In the genomic region with DNA sequence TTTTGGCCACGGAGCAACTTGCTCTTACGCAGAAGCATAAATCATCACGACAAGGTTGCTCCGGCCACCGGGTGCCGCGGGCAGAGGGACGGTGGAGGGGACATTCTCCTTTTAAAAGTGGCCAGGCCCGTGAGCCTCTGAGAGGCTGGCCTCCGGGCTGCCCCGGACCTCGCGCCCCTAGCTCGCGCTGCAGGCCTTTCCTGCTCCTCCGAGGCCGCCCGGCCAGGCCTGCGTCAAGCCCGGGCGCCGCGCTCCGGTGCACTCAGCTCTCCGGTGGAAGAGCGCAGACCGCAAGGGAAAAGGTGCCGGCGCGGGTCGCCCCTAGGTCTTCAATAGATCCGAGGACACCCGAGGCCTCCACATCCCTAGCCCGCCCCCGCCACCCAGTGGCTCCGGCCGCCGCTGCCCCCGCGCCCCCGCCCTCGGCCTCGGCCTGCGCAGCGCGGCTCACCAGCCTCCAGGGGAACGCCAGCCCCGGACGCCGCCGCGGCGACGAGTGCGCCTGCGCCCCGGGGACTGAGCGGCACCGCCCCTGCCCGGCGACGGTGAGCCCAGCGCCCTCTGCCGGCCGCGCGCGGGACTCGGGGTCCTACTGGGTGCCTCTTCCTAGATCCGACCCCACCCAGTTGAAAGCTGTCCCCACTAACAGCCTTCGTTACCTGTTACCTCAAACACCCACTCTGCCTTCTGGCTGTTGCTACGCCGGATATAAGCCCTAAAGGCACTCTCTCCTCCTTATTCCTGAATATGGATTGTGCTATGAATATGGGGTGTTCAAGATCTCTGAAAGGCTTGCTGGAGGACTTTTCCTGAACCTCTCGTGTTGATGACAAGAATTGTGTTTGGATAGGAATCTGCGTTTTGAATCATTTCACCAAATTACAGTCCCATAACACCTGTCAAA, we compare ENCODE assay signal across 8 cellular contexts. TPM values are rescaled to one million over a fixed set of nuclear protein-coding genes. Genes with fewer than 3 reads are reported as not detected.
DNase-seq lines count a peak whose midpoint lies in the region; ATAC-seq and TF ChIP-seq lines count a peak whose summit lies in the region.

A gene (minus strand): TSS at position 500 of the 904 bp plus-strand sequence. CDS start 10,671 bp downstream, outside the sequence.

- H2AFZ ChIP-seq in ACC112 (ENCODE audit: low read length, unreplicated experiment): peak within 1 kb of the TSS; percentile 96
- peak within 1 kb of the TSS; percentile 86 for H2AFZ ChIP-seq in mammary epithelial cell (ENCODE audit: low read depth, low read length)

- H3K27me3 ChIP-seq in ACC112 (ENCODE audit: insufficient read depth, low read length): peaks cover 36% of the 10 kb centered on the region
- no peaks in the 10 kb centered on the region for H3K27me3 ChIP-seq in WERI-Rb-1 (ENCODE audit: insufficient read depth, low read depth, severe bottlenecking)
- H3K27me3 ChIP-seq in mammary epithelial cell (ENCODE audit: insufficient read depth, low read length): no peaks in the 10 kb centered on the region

- TF ChIP-seq CTCF in WERI-Rb-1 (IDR thresholded peaks at IDR 0.05; ENCODE audit: low read depth, low read length): peak; percentile 87
- TF ChIP-seq CTCF in mammary epithelial cell (conservative IDR thresholded peaks at IDR 0.05 in 1 of 2, IDR thresholded peaks at IDR 0.05 in 1 of 2; ENCODE audit: extremely low read depth in 1 of 2, insufficient read depth in 1 of 2, low read depth in 1 of 2, low read length in 2 of 2): peak; percentile 74 to 78

- ATAC-seq in HG03066 (IDR thresholded peaks at IDR 0.05; ENCODE audit: low read depth, unreplicated experiment): peak; percentile 89

- peak within 1 kb of the TSS; percentile 86 for H3K4me3 ChIP-seq in ACC112 (ENCODE audit: low read depth, low read length)
- H3K4me3 ChIP-seq in WERI-Rb-1 (ENCODE audit: low read depth, low read length): peak within 1 kb of the TSS; percentile 63
- peak within 1 kb of the TSS; percentile 54 to 68 (median 58) for H3K4me3 ChIP-seq in mammary epithelial cell (replicated peaks in 1 of 3; ENCODE audit: insufficient read depth in 1 of 3, low read depth in 2 of 3, low read length in 3 of 3)

- H3K27ac ChIP-seq in ACC112 (ENCODE audit: low read depth, low read length) (no peak within 1 kb of the TSS), WERI-Rb-1 (peak within 1 kb of the TSS; percentile 85), mammary epithelial cell (ENCODE audit: insufficient read depth, low read depth, low read length) (no peak within 1 kb of the TSS)

- H3K4me2 ChIP-seq in mammary epithelial cell (ENCODE audit: insufficient read depth, low read depth, low read length): peak within 1 kb of the TSS; percentile 86

- dilution Hi-C loops in mammary epithelial cell (cut with HindIII; ENCODE audit: low sequenced_read_pairs): loop anchor here (25.0 kb wide), 1 partner anchor 281 kb away; no protein-coding TSS in a partner anchor

- H3K36me3 ChIP-seq in ACC112 (ENCODE audit: insufficient read depth, low read length) (no peaks in the 10 kb centered on the region), WERI-Rb-1 (no peaks in the 10 kb centered on the region), mammary epithelial cell (ENCODE audit: insufficient read depth, low read length) (no peaks in the 10 kb centered on the region)

- no peaks in the 10 kb centered on the region for H4K20me1 ChIP-seq in mammary epithelial cell (ENCODE audit: insufficient read depth, low read length)

- peak; percentile 50 for TF ChIP-seq POLR2A in GM18526 (IDR thresholded peaks at IDR 0.05; ENCODE audit: extremely low read depth, insufficient read length)

- 6% methylated on average over 19 of the region's 75 CpGs for WGBS in mammary epithelial cell (ENCODE audit: low coverage, missing lambda C conversion rate)

- in situ Hi-C loops in mammary epithelial cell (cut with MboI; ENCODE audit: low sequenced_read_pairs in 2 of 2): loop anchor here in 1 of 2 donors (25.0 kb wide), 2 partner anchors 231 to 444 kb away; a partner anchor contains a TSS

- intact Hi-C loops in mammary epithelial cell (cut with micrococcal nuclease): loop anchor here (1.0 to 10.0 kb wide), 6 partner anchors 88 to 599 kb away; a partner anchor contains a TSS

- H3K79me2 ChIP-seq in ACC112 (ENCODE audit: control insufficient read depth, insufficient read depth, low read length, unreplicated experiment) (no peaks in the 10 kb centered on the region), mammary epithelial cell (ENCODE audit: insufficient read depth, low read length) (no peaks in the 10 kb centered on the region)

- H3K9me3 ChIP-seq in WERI-Rb-1 (ENCODE audit: severe bottlenecking) (no peaks in the 10 kb centered on the region), mammary epithelial cell (replicated peaks; ENCODE audit: insufficient read depth, low read length) (no peaks in the 10 kb centered on the region)

- H3K4me1 ChIP-seq in ACC112 (ENCODE audit: control insufficient read depth, insufficient read depth, low read length, unreplicated experiment) (peaks cover 6% of the 10 kb centered on the region), mammary epithelial cell (ENCODE audit: insufficient read depth, low read length) (no peaks in the 10 kb centered on the region)

- BruUV-seq in mammary epithelial cell (replicated peaks; lab: Mats Ljungman, UMichigan): no TSS peak

- H3K9ac ChIP-seq in mammary epithelial cell (ENCODE audit: insufficient read depth, low read length): peak within 1 kb of the TSS; percentile 9

- CTCF ChIA-PET in mammary epithelial cell (lab: Charles Lee; ENCODE audit: low non-redundant PET): interaction anchor here (0.6 to 0.9 kb wide), 3 partner anchors 13 to 141 kb away, joined by 3 read pairs; no protein-coding TSS in a partner anchor

- DNase-seq in NCI-H2171 (lab: John Stamatoyannopoulos, UW): peak; percentile 78
- DNase-seq in WERI-Rb-1: peak; percentile 93
- DNase-seq in mammary epithelial cell: peak; percentile 78
- DNase-seq in iPS-NIHi7 (ENCODE audit: extremely low spot score): peak; percentile 96
- DNase-seq in smooth muscle cell of the brain vasculature (ENCODE audit: low read depth, low spot score): peak; percentile 53

RNA-seq across cellular contexts. Expression of the gene that starts here (rescaled TPM):
- total RNA-seq in mammary epithelial cell: 1 to 10 TPM; 4.3 to 9.8 TPM
- polyA plus RNA-seq in mammary epithelial cell: 1.8 TPM
- polyA minus RNA-seq in mammary epithelial cell: 1.3 TPM
